Comparison of ENCODE assay signal across 11 cellular contexts in genomic region chr3:48966876-48967361, GRCh38. TPM values are rescaled to one million over a fixed set of nuclear protein-coding genes. Genes with fewer than 3 reads are reported as not detected.
A peak's percentile ranks its signal among the peaks of the same experiment; 100 is the strongest.
DNase-seq lines count a peak whose midpoint lies in the region; ATAC-seq and TF ChIP-seq lines count a peak whose summit lies in the region.
"Had no signal": no experiment of that assay in that cellular context is flagged by ENCODE, and none has a peak within 500 bp of the region (broad histone marks: within the 10 kb centered on the region; RNA-seq: fewer than 3 reads in every experiment).

No MANE protein-coding gene starts in this region.

- no peaks in the 10 kb centered on the region for H3K9me3 ChIP-seq in heart left ventricle
- H3K9me3 ChIP-seq in testis = no peaks in the 10 kb centered on the region

- no peak for DNase-seq in heart left ventricle
- no peak for DNase-seq in cardiac septum (ENCODE audit: low spot score)
- no peak for DNase-seq in immature natural killer cell
- DNase-seq in testis = peak; percentile 85
- DNase-seq in GOT3 (lab: John Stamatoyannopoulos, UW) = no peak
- DNase-seq in osteocyte (ENCODE audit: extremely low spot score, unreplicated experiment) = no peak
- DNase-seq: AML-193, amniotic stem cell, NCI-H2081, PC-9 had no signal

- peak in 3 of 4 donors; percentile 38 to 42 (median 41) for ATAC-seq in heart left ventricle

- H3K4me3 Mint-ChIP-seq in immature natural killer cell (peak overlapping the region in 1 of 5 donors; percentile 3), osteocyte (ENCODE audit: unreplicated experiment) (no peak overlapping the region)

- no peak overlapping the region for H3K4me3 ChIP-seq in heart left ventricle
- H3K4me3 ChIP-seq in testis = no peak overlapping the region
- H3K4me3 ChIP-seq: PC-9 had no signal

- TF ChIP-seq CTCF in heart left ventricle (IDR thresholded peaks at IDR 0.05) (no peak), testis (IDR thresholded peaks at IDR 0.05) (no peak), osteocyte (IDR thresholded peaks at IDR 0.05) (no peak)

- intact Hi-C loops in heart left ventricle (cut with DNase I) (loop anchor here in 2 of 10 donors (10.0 kb wide), 2 partner anchors 92 to 348 kb away; no protein-coding TSS in a partner anchor), cardiac septum (cut with DNase I) (no loop called here), testis (cut with DNase I; ENCODE audit: low total_unique reads) (no loop called here)

- H3K27me3 Mint-ChIP-seq in immature natural killer cell (ENCODE audit: low read depth in 3 of 3) (no peaks in the 10 kb centered on the region), osteocyte (ENCODE audit: unreplicated experiment) (no peaks in the 10 kb centered on the region)

- H3K27ac ChIP-seq in heart left ventricle (no peak overlapping the region), testis (peak overlapping the region; percentile 51 to 64)
- H3K27ac ChIP-seq: epithelial cell of prostate, PC-9 had no signal

- no peak for TF ChIP-seq POLR2A in heart left ventricle (IDR thresholded peaks at IDR 0.05)
- TF ChIP-seq POLR2A in testis (IDR thresholded peaks at IDR 0.05) = no peak

- H3K4me1 Mint-ChIP-seq in immature natural killer cell (peaks cover 15 to 19% of the 10 kb centered on the region in 2 donors), osteocyte (ENCODE audit: unreplicated experiment) (peaks cover 5% of the 10 kb centered on the region)

- H3K9me3 Mint-ChIP-seq in immature natural killer cell = no peaks in the 10 kb centered on the region
- no peaks in the 10 kb centered on the region for H3K9me3 Mint-ChIP-seq in osteocyte (ENCODE audit: unreplicated experiment)

- H3K36me3 Mint-ChIP-seq in immature natural killer cell (peaks cover 3 to 42% (median 28%) of the 10 kb centered on the region in 3 donors), osteocyte (ENCODE audit: unreplicated experiment) (peaks cover 46% of the 10 kb centered on the region)

- H3K27me3 ChIP-seq in heart left ventricle = no peaks in the 10 kb centered on the region
- H3K27me3 ChIP-seq in testis = no peaks in the 10 kb centered on the region

- H3K27ac Mint-ChIP-seq in immature natural killer cell = peak overlapping the region in 5 of 6 donors; percentile 36 to 80 (median 52)
- H3K27ac Mint-ChIP-seq in osteocyte (ENCODE audit: unreplicated experiment) = no peak overlapping the region

- H3K4me1 ChIP-seq in heart left ventricle (no peaks in the 10 kb centered on the region), testis (peaks cover 24% of the 10 kb centered on the region)

- WGBS in heart left ventricle, 4 donors = 77 to 87% (median 84%) methylated on average over 7 of the region's 7 CpGs
- 50 to 67% methylated on average over 7 of the region's 7 CpGs for WGBS in testis, 2 donors

- H3K36me3 ChIP-seq in heart left ventricle (peaks cover 5 to 100% (median 98%) of the 10 kb centered on the region in 9 donors), testis (ENCODE audit: low read depth, missing control alignments) (no peaks in the 10 kb centered on the region)

RNA-seq across cellular contexts. Expression of gene P4HTM, which starts 23.1 kb away (rescaled TPM):
- total RNA-seq in heart left ventricle = 10 to 100 TPM; 22.1 to 42.7 (median 34.0) TPM
- polyA plus RNA-seq in heart left ventricle = 10 to 100 TPM; 19.0 to 27.0 TPM
- 37.0 TPM for total RNA-seq in cardiac septum
- polyA plus RNA-seq in immature natural killer cell = 10 to 100 TPM; 16.8 to 26.8 (median 24.9) TPM
- 100 to 1,000 TPM; 107 to 122 TPM for total RNA-seq in testis
- 52.3 TPM for polyA plus RNA-seq in testis (ENCODE audit: insufficient read depth, low read depth, low replicate concordance)
- total RNA-seq in osteocyte = 31.3 and 35.6 TPM in 2 replicates

RNA-seq across cellular contexts. Expression of gene WDR6, which starts 40.3 kb away (rescaled TPM):
- total RNA-seq in heart left ventricle (10 to 100 TPM; 56.2 to 91.2 (median 80.7) TPM), cardiac septum (96.6 TPM), testis (100 to 1,000 TPM; 171 to 172 TPM), osteocyte (211 and 236 TPM in 2 replicates)
- polyA plus RNA-seq in heart left ventricle (10 to 100 TPM; 68.9 to 73.6 TPM), immature natural killer cell (100 to 1,000 TPM in 1 of 3 donors, 10 to 100 TPM in 2; 56.8 to 114 (median 70.6) TPM), testis (ENCODE audit: insufficient read depth, low read depth, low replicate concordance) (92.0 TPM)

RNA-seq across cellular contexts. Expression of gene ARIH2, which starts 48.3 kb away (rescaled TPM):
- total RNA-seq in heart left ventricle (100 to 1,000 TPM in 8 of 9 donors, 10 to 100 TPM in 1; 87.7 to 223 (median 126) TPM), cardiac septum (121 TPM), testis (100 to 1,000 TPM; 127 to 157 TPM), osteocyte (82.5 and 97.2 TPM in 2 replicates)
- polyA plus RNA-seq in heart left ventricle (10 to 100 TPM; 77.6 to 79.3 TPM), immature natural killer cell (100 to 1,000 TPM; 171 to 224 (median 177) TPM), testis (ENCODE audit: insufficient read depth, low read depth, low replicate concordance) (106 TPM)

RNA-seq across cellular contexts. Expression of gene DALRD3, which starts 51.5 kb away (rescaled TPM):
- total RNA-seq in heart left ventricle = 10 to 100 TPM in 8 of 9 donors, 1 to 10 TPM in 1; 8.1 to 24.7 (median 14.9) TPM
- polyA plus RNA-seq in heart left ventricle = 10 to 100 TPM in 1 of 2 donors, 1 to 10 TPM in 1; 6.8 to 13.3 TPM
- total RNA-seq in cardiac septum = 13.6 TPM
- polyA plus RNA-seq in immature natural killer cell = 10 to 100 TPM; 17.1 to 26.9 (median 21.8) TPM
- total RNA-seq in testis = 100 to 1,000 TPM in 1 of 2 donors, 10 to 100 TPM in 1; 92.0 to 106 TPM
- polyA plus RNA-seq in testis (ENCODE audit: insufficient read depth, low read depth, low replicate concordance) = 121 TPM
- total RNA-seq in osteocyte = 22.8 and 25.3 TPM in 2 replicates

RNA-seq across cellular contexts. Expression of gene NDUFAF3, which starts 55.0 kb away (rescaled TPM):
- total RNA-seq in heart left ventricle (100 to 1,000 TPM; 140 to 308 (median 160) TPM), cardiac septum (140 TPM), testis (100 to 1,000 TPM; 324 to 416 TPM), osteocyte (69.1 and 69.4 TPM in 2 replicates)
- polyA plus RNA-seq in heart left ventricle (100 to 1,000 TPM; 119 to 273 TPM), immature natural killer cell (100 to 1,000 TPM; 118 to 204 (median 142) TPM), testis (ENCODE audit: insufficient read depth, low read depth, low replicate concordance) (544 TPM)

Comparison
In these comparisons a context has a peak if more than half of its experiments do, and no peak if none do; other contexts are left out.
1. H3K27ac ChIP-seq: peak in testis (2 of 2); none in heart left ventricle (0 of 12).